9 cellular contexts compared by ENCODE assay signal in genomic region chr14:75247286-75247922, GRCh38. TPM values are rescaled to one million over a fixed set of nuclear protein-coding genes. Genes with fewer than 3 reads are reported as not detected.
DNase-seq lines count a peak whose midpoint lies in the region; TF ChIP-seq lines count a peak whose summit lies in the region.
"Had no signal": no experiment of that assay in that cellular context is flagged by ENCODE, and none has a peak within 500 bp of the region (broad histone marks: within the 10 kb centered on the region; RNA-seq: fewer than 3 reads in every experiment).

No MANE protein-coding gene starts in this region.

- POLR2A ChIA-PET in CD4-positive, alpha-beta memory T cell (lab: Charles Lee; ENCODE audit: partially characterized antibody) = interaction anchor here (1.0 to 5.5 kb wide), 11 partner anchors 9 to 366 kb away, joined by 3 to 101 read pairs (median 7); no protein-coding TSS in a partner anchor
- POLR2A ChIA-PET in Caco-2 (lab: Charles Lee) = no interaction called here

- peak; percentile 82 to 91 (median 87) for DNase-seq in CD4-positive, alpha-beta memory T cell
- peak; percentile 51 for DNase-seq in T-helper 9 cell
- DNase-seq in activated naive CD4-positive, alpha-beta T cell treated with anti-CD3 and anti-CD28 coated beads, Interleukin-2, amount 50 U/mL, for 16 hours = peak; percentile 64
- DNase-seq in stimulated activated CD4-positive, alpha-beta T cell treated with anti-CD3 and anti-CD28 coated beads, Interleukin-1b, Interleukin-23, amount 100 ng/mL, for 24 hours (ENCODE audit: low read depth in 4 of 4, low spot score in 1 of 4) = peak; percentile 24 to 65 (median 38)
- DNase-seq in NCI-H1092 (lab: John Stamatoyannopoulos, UW) = no peak
- DNase-seq in Caco-2 = no peak
- no peak for DNase-seq in AML-193 (lab: John Stamatoyannopoulos, UW)
- DNase-seq in SHP77 (lab: John Stamatoyannopoulos, UW) = no peak

- no peaks in the 10 kb centered on the region for H3K27me3 ChIP-seq in CD4-positive, alpha-beta memory T cell (ENCODE audit: insufficient read depth, low read length)
- no peaks in the 10 kb centered on the region for H3K27me3 ChIP-seq in Caco-2 (replicated peaks; ENCODE audit: control insufficient read depth, insufficient read depth, low read length)

- no peaks in the 10 kb centered on the region for H3K36me3 Mint-ChIP-seq in CD4-positive, alpha-beta memory T cell
- no peaks in the 10 kb centered on the region for H3K36me3 Mint-ChIP-seq in Caco-2 (ENCODE audit: insufficient read depth, unreplicated experiment)

- peak overlapping the region; percentile 90 to 98 (median 96) for H3K27ac Mint-ChIP-seq in CD4-positive, alpha-beta memory T cell
- H3K27ac Mint-ChIP-seq in Caco-2 (ENCODE audit: unreplicated experiment) = no peak overlapping the region

- H3K4me1 Mint-ChIP-seq in CD4-positive, alpha-beta memory T cell = peaks cover 41 to 64% (median 53%) of the 10 kb centered on the region in 4 donors
- H3K4me1 Mint-ChIP-seq in Caco-2 (ENCODE audit: low read depth, unreplicated experiment) = peaks cover 13% of the 10 kb centered on the region

- no TSS peak for BruUV-seq in Caco-2 (replicated peaks; lab: Mats Ljungman, UMichigan)

- peak overlapping the region; percentile 18 to 24 for H3K4me3 ChIP-seq in CD4-positive, alpha-beta memory T cell (ENCODE audit: low read length in 2 of 2)
- no peak overlapping the region for H3K4me3 ChIP-seq in Caco-2 (ENCODE audit: low read depth, low read length)

- no peak for TF ChIP-seq CTCF in Caco-2 (IDR thresholded peaks at IDR 0.05; ENCODE audit: insufficient read depth in 1 of 2, low read depth in 1 of 2, low read length in 1 of 2, severe bottlenecking in 1 of 2, unreplicated experiment in 1 of 2)

- no peaks in the 10 kb centered on the region for H3K36me3 ChIP-seq in CD4-positive, alpha-beta memory T cell (ENCODE audit: insufficient read depth, low read length)
- H3K36me3 ChIP-seq in Caco-2 (ENCODE audit: control insufficient read depth, insufficient read depth, low read length) = no peaks in the 10 kb centered on the region

- peak overlapping the region; percentile 62 to 85 (median 76) for H3K4me3 Mint-ChIP-seq in CD4-positive, alpha-beta memory T cell
- no peak overlapping the region for H3K4me3 Mint-ChIP-seq in Caco-2 (ENCODE audit: unreplicated experiment)

- H3K4me1 ChIP-seq in CD4-positive, alpha-beta memory T cell (ENCODE audit: insufficient read depth, low read length) = peaks cover 58% of the 10 kb centered on the region
- H3K4me1 ChIP-seq in Caco-2 = peaks cover 14% of the 10 kb centered on the region

- peak overlapping the region; percentile 61 for H3K27ac ChIP-seq in CD4-positive, alpha-beta memory T cell (ENCODE audit: low read depth, low read length)
- H3K27ac ChIP-seq: epithelial cell of prostate had no signal

- H3K9me3 ChIP-seq in CD4-positive, alpha-beta memory T cell (ENCODE audit: control insufficient read depth in 1 of 2, low read length in 2 of 2) = no peaks in the 10 kb centered on the region
- H3K9me3 ChIP-seq in Caco-2 = no peaks in the 10 kb centered on the region

- CTCF ChIA-PET in CD4-positive, alpha-beta memory T cell (lab: Charles Lee; ENCODE audit: partially characterized antibody) = interaction anchor here (1.0 to 5.8 kb wide), 7 partner anchors 12 to 55 kb away, joined by 3 to 22 read pairs (median 6); no protein-coding TSS in a partner anchor
- CTCF ChIA-PET in Caco-2 (lab: Charles Lee) = no interaction called here

- intact Hi-C loops in CD4-positive, alpha-beta memory T cell (cut with micrococcal nuclease) = loop anchor here (5.0 to 10.0 kb wide), 3 partner anchors 90 to 317 kb away; partner anchors contain the start of gene NEK9
- intact Hi-C loops in Caco-2 (cut with micrococcal nuclease; ENCODE audit: unreplicated experiment) = no loop called here

- H3K9me3 Mint-ChIP-seq in CD4-positive, alpha-beta memory T cell = no peaks in the 10 kb centered on the region
- no peaks in the 10 kb centered on the region for H3K9me3 Mint-ChIP-seq in Caco-2 (ENCODE audit: unreplicated experiment)

- H3K27me3 Mint-ChIP-seq in CD4-positive, alpha-beta memory T cell = no peaks in the 10 kb centered on the region
- no peaks in the 10 kb centered on the region for H3K27me3 Mint-ChIP-seq in Caco-2 (ENCODE audit: insufficient read depth, unreplicated experiment)

RNA-seq across cellular contexts. Expression of gene FOS, which starts 31.2 kb away (rescaled TPM):
- 1 to 10 TPM; 4.1 to 4.3 TPM for total RNA-seq in CD4-positive, alpha-beta memory T cell
- polyA plus RNA-seq in CD4-positive, alpha-beta memory T cell = 100 to 1,000 TPM; 162 to 519 TPM
- 72.7 and 73.7 TPM in 2 replicates for total RNA-seq in Caco-2 (2022)

Comparison
In these comparisons a context has a peak if more than half of its experiments do, and no peak if none do; other contexts are left out.
1. DNase-seq: peak in CD4-positive, alpha-beta memory T cell (5 of 5), T-helper 9 cell (single experiment), activated naive CD4-positive, alpha-beta T cell treated with anti-CD3 and anti-CD28 coated beads, Interleukin-2, amount 50 U/mL, for 16 hours (single experiment) and stimulated activated CD4-positive, alpha-beta T cell treated with anti-CD3 and anti-CD28 coated beads, Interleukin-1b, Interleukin-23, amount 100 ng/mL, for 24 hours (4 of 4); none in NCI-H1092 (single experiment), Caco-2 (0 of 2), AML-193 (0 of 2) and SHP77 (0 of 2).
2. RNA of gene FOS, which starts 31.2 kb away (total RNA-seq): 72.7 to 73.7 TPM in Caco-2; 4.1 to 4.3 TPM in CD4-positive, alpha-beta memory T cell; every median in the first group is over 10 times any median in the second.